ENCODE assay signal across 8 cellular contexts in genomic region chr17:38925263-38925995, GRCh38.
A peak's percentile ranks its signal among the peaks of the same experiment; 100 is the strongest.
DNase-seq lines count a peak whose midpoint lies in the region; ATAC-seq and TF ChIP-seq lines count a peak whose summit lies in the region.

Gene LASP1NB (plus strand): TSS chr17:38925614.

- intact Hi-C loops in activated naive CD4-positive, alpha-beta T cell treated with anti-CD3 and anti-CD28 coated beads for 36 hours (cut with micrococcal nuclease), result no loop called here
- intact Hi-C loops in posterior vena cava (cut with DNase I), result no loop called here

- no peak within 1 kb of the TSS for H3K4me3 Mint-ChIP-seq in activated naive CD4-positive, alpha-beta T cell treated with anti-CD3 and anti-CD28 coated beads for 36 hours
- H3K4me3 Mint-ChIP-seq in central memory CD8-positive, alpha-beta T cell, result peak within 1 kb of the TSS; percentile 59

- no peak within 1 kb of the TSS for H3K4me3 ChIP-seq in upper lobe of left lung

- TF ChIP-seq POLR2A in upper lobe of left lung (IDR thresholded peaks at IDR 0.05), result no peak

- peak within 1 kb of the TSS in 3 of 4 donors; percentile 35 to 57 (median 42) for H3K27ac ChIP-seq in upper lobe of left lung

- TF ChIP-seq CTCF in upper lobe of left lung (IDR thresholded peaks at IDR 0.05), result no peak

- peak within 1 kb of the TSS; percentile 46 for H3K27ac Mint-ChIP-seq in activated naive CD4-positive, alpha-beta T cell treated with anti-CD3 and anti-CD28 coated beads for 36 hours
- peak within 1 kb of the TSS; percentile 66 for H3K27ac Mint-ChIP-seq in central memory CD8-positive, alpha-beta T cell (ENCODE audit: low read depth)

- H3K9me3 ChIP-seq in upper lobe of left lung, result no peaks in the 10 kb centered on the region

- DNase-seq in activated naive CD4-positive, alpha-beta T cell treated with anti-CD3 and anti-CD28 coated beads for 36 hours, result peak; percentile 72
- DNase-seq in activated naive CD4-positive, alpha-beta T cell treated with Interleukin-2 at 50 U/mL for 16 hours, result no peak
- no peak for DNase-seq in central memory CD8-positive, alpha-beta T cell (ENCODE audit: low spot score in 2 of 2)
- peak; percentile 63 for DNase-seq in mucosa of gallbladder (ENCODE audit: low spot score)
- no peak for DNase-seq in upper lobe of left lung
- no peak for DNase-seq in posterior vena cava (ENCODE audit: low spot score)
- no peak for DNase-seq in amniotic stem cell (lab: John Stamatoyannopoulos, UW)
- DNase-seq in T-helper 9 cell, result no peak

- H3K4me1 ChIP-seq in upper lobe of left lung, result peaks cover 22 to 38% (median 26%) of the 10 kb centered on the region in 4 donors

- H3K36me3 Mint-ChIP-seq in activated naive CD4-positive, alpha-beta T cell treated with anti-CD3 and anti-CD28 coated beads for 36 hours (ENCODE audit: low read depth), result no peaks in the 10 kb centered on the region
- H3K36me3 Mint-ChIP-seq in central memory CD8-positive, alpha-beta T cell (ENCODE audit: insufficient read depth), result peaks cover 10% of the 10 kb centered on the region

- peaks cover 36% of the 10 kb centered on the region for H3K4me1 Mint-ChIP-seq in activated naive CD4-positive, alpha-beta T cell treated with anti-CD3 and anti-CD28 coated beads for 36 hours (ENCODE audit: low read depth)
- peaks cover 39% of the 10 kb centered on the region for H3K4me1 Mint-ChIP-seq in central memory CD8-positive, alpha-beta T cell

- 68 to 73% methylated on average over 14 of the region's 14 CpGs for WGBS in upper lobe of left lung, 2 donors

- H3K9me3 Mint-ChIP-seq in activated naive CD4-positive, alpha-beta T cell treated with anti-CD3 and anti-CD28 coated beads for 36 hours, result no peaks in the 10 kb centered on the region
- H3K9me3 Mint-ChIP-seq in central memory CD8-positive, alpha-beta T cell, result no peaks in the 10 kb centered on the region

- no peaks in the 10 kb centered on the region for H3K27me3 ChIP-seq in upper lobe of left lung

- ATAC-seq in central memory CD8-positive, alpha-beta T cell (replicated peaks; ENCODE audit: extremely low read depth, poor library complexity, severe bottlenecking), result peak; percentile 52
- no peak for ATAC-seq in upper lobe of left lung (ENCODE audit: low FRiP score in 2 of 2)

- CTCF ChIA-PET in activated naive CD4-positive, alpha-beta T cell treated with anti-CD3 and anti-CD28 coated beads for 36 hours (lab: Charles Lee), result interaction anchor here (0.7 to 3.5 kb wide), 11 partner anchors 8 to 131 kb away, joined by 3 to 22 read pairs (median 5); partner anchors contain the start of gene RPL23

- TF ChIP-seq EP300 in upper lobe of left lung (IDR thresholded peaks at IDR 0.05), result no peak

- peaks cover 0 to 7% (median under 1%) of the 10 kb centered on the region in 4 donors for H3K36me3 ChIP-seq in upper lobe of left lung

- no peaks in the 10 kb centered on the region for H3K27me3 Mint-ChIP-seq in activated naive CD4-positive, alpha-beta T cell treated with anti-CD3 and anti-CD28 coated beads for 36 hours (ENCODE audit: low read depth)
- H3K27me3 Mint-ChIP-seq in central memory CD8-positive, alpha-beta T cell, result no peaks in the 10 kb centered on the region

Comparison
In these comparisons a context has a peak if more than half of its experiments do, and no peak if none do; other contexts are left out.
1. DNase-seq: peak in activated naive CD4-positive, alpha-beta T cell treated with anti-CD3 and anti-CD28 coated beads for 36 hours (single experiment) and mucosa of gallbladder (single experiment); none in activated naive CD4-positive, alpha-beta T cell treated with Interleukin-2 at 50 U/mL for 16 hours (single experiment), central memory CD8-positive, alpha-beta T cell (0 of 2), upper lobe of left lung (0 of 2), posterior vena cava (single experiment), amniotic stem cell (single experiment) and T-helper 9 cell (single experiment).